Comparison of ENCODE assay signal across 8 cellular contexts in the genomic region with DNA sequence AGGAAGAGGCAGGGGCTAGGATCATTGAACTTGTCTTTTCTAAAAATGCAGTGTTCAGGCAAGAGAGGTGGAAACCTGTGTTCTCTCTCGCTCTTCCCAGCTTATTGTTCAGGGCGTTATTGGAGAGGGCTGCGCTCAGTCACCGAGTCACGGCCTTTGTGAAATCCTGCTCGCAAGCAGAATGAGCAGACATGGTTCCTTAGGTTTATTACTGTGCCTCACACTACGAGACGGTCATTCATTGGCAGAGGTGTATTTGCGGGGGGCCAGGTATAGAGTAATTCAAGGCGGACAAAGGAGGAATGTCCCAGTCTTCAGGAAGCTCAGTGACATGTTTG.
A peak's percentile ranks its signal among the peaks of the same experiment; 100 is the strongest.
DNase-seq lines count a peak whose midpoint lies in the region; ATAC-seq, FAIRE-seq and TF ChIP-seq lines count a peak whose summit lies in the region.

No MANE protein-coding gene starts in this region.

- peaks cover 6% of the 10 kb centered on the region for H3K36me3 ChIP-seq in GM06990 (ENCODE audit: control insufficient read depth, insufficient read depth, low read length)
- H3K36me3 ChIP-seq in KMS-11 (ENCODE audit: insufficient read depth) = peaks cover 9% of the 10 kb centered on the region; the same call in 1 of the 2 replicates

- ATAC-seq in GM18502 (IDR thresholded peaks at IDR 0.05; ENCODE audit: poor library complexity, unreplicated experiment) (no peak), HG02798 (IDR thresholded peaks at IDR 0.05; ENCODE audit: poor library complexity, unreplicated experiment) (no peak)

- H3K4me3 ChIP-seq in GM06990 (replicated peaks; ENCODE audit: low read depth, low read length) = peak overlapping the region; percentile 49
- H3K4me3 ChIP-seq in KMS-11 (IDR thresholded peaks at IDR 0.05; ENCODE audit: insufficient read depth, low read depth, low read length) = no peak overlapping the region

- TF ChIP-seq CTCF in GM06990 (IDR thresholded peaks at IDR 0.05; ENCODE audit: insufficient read depth, low read length, poor library complexity, severe bottlenecking) (no peak), KMS-11 (conservative IDR thresholded peaks at IDR 0.05; ENCODE audit: low read depth, low read length) (no peak), D721Med (IDR thresholded peaks at IDR 0.05; ENCODE audit: insufficient read depth, missing control alignments) (no peak)

- FAIRE-seq in D721Med (lab: Jason Lieb, UNC) = no peak

- H3K4me2 ChIP-seq in KMS-11 = peak overlapping the region; percentile 53

- no peaks in the 10 kb centered on the region for H4K20me1 ChIP-seq in KMS-11 (ENCODE audit: insufficient read depth)

- peak overlapping the region; percentile 9; the same call in 1 of the 2 replicates for H3K9ac ChIP-seq in KMS-11

- no peak overlapping the region; the same call in 1 of the 2 replicates for H2AFZ ChIP-seq in KMS-11 (ENCODE audit: low read depth)

- H3K27ac ChIP-seq in KMS-11 (peak overlapping the region; percentile 14; the same call in 1 of the 2 replicates), caudate nucleus (ENCODE audit: low read depth, low read length) (peak overlapping the region; percentile 78)

- peaks cover 38% of the 10 kb centered on the region for H3K4me1 ChIP-seq in KMS-11 (ENCODE audit: low read depth, poor library complexity, severe bottlenecking)

- H3K27me3 ChIP-seq in GM06990 (replicated peaks; ENCODE audit: control insufficient read depth, insufficient read depth, low read length) = no peaks in the 10 kb centered on the region
- no peaks in the 10 kb centered on the region for H3K27me3 ChIP-seq in KMS-11 (ENCODE audit: insufficient read depth, low read depth)

- DNase-seq in GM06990 (ENCODE audit: extremely low read depth, insufficient read length) = no peak
- DNase-seq in caudate nucleus (lab: John Stamatoyannopoulos, UW) = no peak
- peak; percentile 28 for DNase-seq in midbrain (lab: John Stamatoyannopoulos, UW)
- no peak for DNase-seq in D721Med (ENCODE audit: insufficient read length, low spot score)
- DNase-seq in NAMALWA (ENCODE audit: low spot score) = no peak

- H3K79me2 ChIP-seq in KMS-11 (ENCODE audit: insufficient read depth, low read depth) = peaks cover 19% of the 10 kb centered on the region
